ENCODE assay signal across 6 cellular contexts in the genomic region with DNA sequence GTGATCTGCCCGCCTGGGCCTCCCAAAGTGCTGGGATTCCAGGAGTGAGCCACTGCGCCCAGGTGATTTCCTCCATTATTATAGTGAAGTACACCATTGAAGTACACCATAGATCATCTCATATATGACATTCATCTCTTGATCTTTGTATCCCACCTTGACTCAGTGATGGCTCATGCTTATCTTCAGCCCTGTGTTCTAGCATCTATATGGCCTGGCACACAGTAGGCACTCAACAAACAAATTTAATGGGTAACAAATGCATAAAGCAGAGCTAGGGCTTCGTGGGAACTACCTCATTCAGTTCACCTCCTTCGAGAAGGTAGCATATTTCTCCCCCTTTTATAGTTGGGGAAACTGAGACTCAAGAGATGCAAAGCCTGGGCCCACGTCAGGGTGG. TPM values are rescaled to one million over a fixed set of nuclear protein-coding genes. Genes with fewer than 3 reads are reported as not detected.
DNase-seq lines count a peak whose midpoint lies in the region; ATAC-seq lines count a peak whose summit lies in the region.

No MANE protein-coding gene starts in this region.

- ATAC-seq in activated T-helper 17 cell treated with anti-CD3 and anti-CD28 coated beads, Interleukin-2, amount 50 U/mL, for 72 hours (replicated peaks) = no peak
- no peak for ATAC-seq in naive B cell (ENCODE audit: low read depth in 2 of 2)
- ATAC-seq in HG02973 (IDR thresholded peaks at IDR 0.05; ENCODE audit: unreplicated experiment) = no peak

- peaks cover 14% of the 10 kb centered on the region for H3K4me1 Mint-ChIP-seq in activated T-helper 17 cell treated with anti-CD3 and anti-CD28 coated beads, Interleukin-2, amount 50 U/mL, for 72 hours
- peaks cover 48 to 63% (median 56%) of the 10 kb centered on the region in 3 donors for H3K4me1 Mint-ChIP-seq in naive B cell

- H3K9me3 Mint-ChIP-seq in activated T-helper 17 cell treated with anti-CD3 and anti-CD28 coated beads, Interleukin-2, amount 50 U/mL, for 72 hours = no peaks in the 10 kb centered on the region
- H3K9me3 Mint-ChIP-seq in naive B cell = no peaks in the 10 kb centered on the region

- no peaks in the 10 kb centered on the region for H3K27me3 Mint-ChIP-seq in activated T-helper 17 cell treated with anti-CD3 and anti-CD28 coated beads, Interleukin-2, amount 50 U/mL, for 72 hours
- H3K27me3 Mint-ChIP-seq in naive B cell = no peaks in the 10 kb centered on the region

- H3K4me3 Mint-ChIP-seq in activated T-helper 17 cell treated with anti-CD3 and anti-CD28 coated beads, Interleukin-2, amount 50 U/mL, for 72 hours = peak overlapping the region; percentile 77
- H3K4me3 Mint-ChIP-seq in naive B cell = peak overlapping the region; percentile 64 to 91 (median 66)

- H3K9me3 ChIP-seq in ES-I3 (ENCODE audit: control insufficient read depth, insufficient read depth, low read length) = no peaks in the 10 kb centered on the region

- H3K36me3 Mint-ChIP-seq in activated T-helper 17 cell treated with anti-CD3 and anti-CD28 coated beads, Interleukin-2, amount 50 U/mL, for 72 hours (ENCODE audit: low read depth) = peaks cover 2% of the 10 kb centered on the region
- no peaks in the 10 kb centered on the region for H3K36me3 Mint-ChIP-seq in naive B cell

- no peaks in the 10 kb centered on the region; the same call in 1 of the 2 replicates for H3K4me1 ChIP-seq in ES-I3 (ENCODE audit: insufficient read depth, low read length)

- peak overlapping the region; percentile 73 for H3K27ac Mint-ChIP-seq in activated T-helper 17 cell treated with anti-CD3 and anti-CD28 coated beads, Interleukin-2, amount 50 U/mL, for 72 hours
- H3K27ac Mint-ChIP-seq in naive B cell = peak overlapping the region in 2 of 6 donors; percentile 77 to 79

- H3K36me3 ChIP-seq in ES-I3 (ENCODE audit: insufficient read depth, low read length) = no peaks in the 10 kb centered on the region

- peak overlapping the region; percentile 79 for H3K9ac ChIP-seq in ES-I3 (ENCODE audit: low read depth, low read length)

- DNase-seq in naive B cell = no peak
- DNase-seq in LoVo (ENCODE audit: low spot score) = no peak
- DNase-seq in AG20443 (ENCODE audit: low spot score) = no peak

RNA-seq across cellular contexts. Expression of a gene that starts 1.0 kb away (rescaled TPM):
- 1 to 10 TPM; 9.1 to 9.4 TPM for total RNA-seq in activated T-helper 17 cell treated with anti-CD3 and anti-CD28 coated beads, Interleukin-2, amount 50 U/mL, for 72 hours
- polyA plus RNA-seq in naive B cell (ENCODE audit: low read depth in 6 of 6) = 1 to 10 TPM in 5 of 6 donors, not detected in 1; 1.2 to 2.6 (median 2.2) TPM

RNA-seq across cellular contexts. Expression of a gene that starts 1.0 kb away (rescaled TPM):
- total RNA-seq in activated T-helper 17 cell treated with anti-CD3 and anti-CD28 coated beads, Interleukin-2, amount 50 U/mL, for 72 hours = 1 to 10 TPM; 1.5 to 1.8 TPM
- 10 to 100 TPM; 10.3 to 12.5 (median 11.1) TPM for polyA plus RNA-seq in naive B cell (ENCODE audit: low read depth in 6 of 6)

RNA-seq across cellular contexts. Expression of a gene that starts 4.8 kb away (rescaled TPM):
- total RNA-seq in activated T-helper 17 cell treated with anti-CD3 and anti-CD28 coated beads, Interleukin-2, amount 50 U/mL, for 72 hours = 10 to 100 TPM; 10.7 to 16.5 TPM
- polyA plus RNA-seq in naive B cell (ENCODE audit: low read depth in 6 of 6) = 10 to 100 TPM; 12.0 to 23.7 (median 16.1) TPM

RNA-seq across cellular contexts. Expression of a gene that starts 5.5 kb away (rescaled TPM):
- 10 to 100 TPM; 37.5 to 63.4 TPM for total RNA-seq in activated T-helper 17 cell treated with anti-CD3 and anti-CD28 coated beads, Interleukin-2, amount 50 U/mL, for 72 hours
- 10 to 100 TPM; 31.3 to 52.8 (median 35.5) TPM for polyA plus RNA-seq in naive B cell (ENCODE audit: low read depth in 6 of 6)

RNA-seq across cellular contexts. Expression of a gene that starts 20.7 kb away (rescaled TPM):
- total RNA-seq in activated T-helper 17 cell treated with anti-CD3 and anti-CD28 coated beads, Interleukin-2, amount 50 U/mL, for 72 hours = 100 to 1,000 TPM; 134 to 169 TPM
- 10 to 100 TPM in 4 of 6 donors, 1 to 10 TPM in 2; 9.4 to 23.2 (median 14.1) TPM for polyA plus RNA-seq in naive B cell (ENCODE audit: low read depth in 6 of 6)
